Comparison of ENCODE assay signal across 8 cellular contexts in the genomic region with DNA sequence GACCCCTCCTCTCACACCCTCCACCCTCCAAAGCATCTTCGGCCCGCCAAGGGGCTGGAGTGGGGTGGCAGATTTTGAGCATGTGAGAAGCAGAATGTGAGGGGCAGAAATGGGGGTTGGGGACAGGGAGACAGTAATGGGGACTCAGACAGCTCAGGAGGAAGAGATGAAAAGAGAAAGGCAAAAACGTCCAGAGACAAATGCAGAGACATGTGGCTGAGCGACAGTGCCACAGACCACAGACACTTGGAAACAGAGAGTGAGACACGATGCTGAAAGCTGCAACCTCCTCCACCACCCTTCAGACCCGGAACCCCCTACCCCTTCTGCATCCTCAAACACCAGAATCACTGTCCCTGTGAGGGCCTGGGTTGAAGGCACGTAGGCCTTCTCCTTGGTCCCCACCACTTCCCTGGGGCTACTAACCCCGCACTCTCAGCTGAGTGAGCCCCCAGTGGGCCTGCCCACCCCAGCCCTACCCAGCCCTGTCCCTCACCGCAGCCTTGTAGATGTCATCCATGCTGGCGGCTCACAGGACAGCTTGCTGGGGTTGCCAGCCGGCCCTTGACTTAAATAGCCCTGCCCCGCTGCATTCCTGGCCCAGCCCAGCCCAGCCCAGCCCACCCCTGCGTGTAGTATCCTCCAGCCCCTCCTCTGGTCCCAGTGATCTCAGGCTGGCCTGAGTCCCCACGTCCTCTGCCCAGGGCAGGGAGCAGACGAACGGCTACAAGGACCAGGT. TPM values are rescaled to one million over a fixed set of nuclear protein-coding genes. Genes with fewer than 3 reads are reported as not detected.
A peak's percentile ranks its signal among the peaks of the same experiment; 100 is the strongest.
DNase-seq lines count a peak whose midpoint lies in the region; ATAC-seq and TF ChIP-seq lines count a peak whose summit lies in the region.

Gene TNNC1, minus strand, starts transcription at position 546 of the 739 bp plus-strand sequence. Its CDS starts 26 bp downstream, at position 520.

- H3K27ac ChIP-seq in IMR-90 (ENCODE audit: insufficient read depth, low read length) (no peak within 1 kb of the TSS), adrenal gland (peak within 1 kb of the TSS in 4 of 5 donors; percentile 63 to 91 (median 78)), stomach smooth muscle (ENCODE audit: low read length) (peak within 1 kb of the TSS; percentile 85)

- 69% methylated on average over 5 of the region's 16 CpGs; no CpG with 5 or more reads in 1 of the 2 experiments for WGBS in IMR-90 (ENCODE audit: extremely low coverage in 2 of 2, insufficient read length in 1 of 2), 2 experiments
- 68 to 78% (median 75%) methylated on average over 13 to 16 of the region's 16 CpGs for WGBS in adrenal gland, 4 donors

- CTCF ChIA-PET in IMR-90 (lab: Yijun Ruan, JAX) = interaction anchor here (0.8 kb wide), 1 partner anchor 26 kb away, joined by 3 read pairs; no protein-coding TSS in a partner anchor

- peak within 1 kb of the TSS; percentile 88; the same call in 2 of the 3 replicates for H2BK15ac ChIP-seq in IMR-90 (ENCODE audit: low read depth, low read length)

- peak within 1 kb of the TSS; percentile 92 for H2BK120ac ChIP-seq in IMR-90 (ENCODE audit: low read depth, low read length)

- H3K14ac ChIP-seq in IMR-90 (replicated peaks; ENCODE audit: low read depth, low read length) = peak within 1 kb of the TSS; percentile 95

- no peak for TF ChIP-seq CTCF in IMR-90 (conservative IDR thresholded peaks at IDR 0.05; ENCODE audit: low read depth, low read length)
- no peak for TF ChIP-seq CTCF in adrenal gland (IDR thresholded peaks at IDR 0.05)

- H4K5ac ChIP-seq in IMR-90 (ENCODE audit: low read depth, low read length) = peak within 1 kb of the TSS; percentile 76

- H3K79me1 ChIP-seq in IMR-90 (ENCODE audit: low read depth in 1 of 2, low read length in 2 of 2) = peaks cover 23 to 33% of the 10 kb centered on the region in 2 experiments

- no peak for TF ChIP-seq RAD21 in IMR-90 (IDR thresholded peaks at IDR 0.05; ENCODE audit: low read length)

- H3K4me2 ChIP-seq in IMR-90 (ENCODE audit: low read depth, low read length) = no peak within 1 kb of the TSS

- H4K8ac ChIP-seq in IMR-90 (ENCODE audit: low read depth in 2 of 2, low read length in 2 of 2) = peak within 1 kb of the TSS; percentile 100

- peak within 1 kb of the TSS; percentile 87; the same call in 1 of the 2 replicates for H3K23ac ChIP-seq in IMR-90 (ENCODE audit: low read depth, low read length)

- intact Hi-C loops in IMR-90 (cut with micrococcal nuclease) (no loop called here), adrenal gland (cut with DNase I) (no loop called here)

- H3K9me1 ChIP-seq in IMR-90 (ENCODE audit: insufficient read depth, low read length) = peaks cover 20% of the 10 kb centered on the region

- H4K20me1 ChIP-seq in IMR-90 (ENCODE audit: insufficient read depth, low read length) = peaks cover 14% of the 10 kb centered on the region

- peak within 1 kb of the TSS; percentile 68 for H2BK5ac ChIP-seq in IMR-90 (ENCODE audit: low read depth, low read length, poor library complexity, severe bottlenecking)

- peak within 1 kb of the TSS; percentile 97 for H3K4ac ChIP-seq in IMR-90 (ENCODE audit: low read depth, low read length)

- H3K9me3 ChIP-seq in IMR-90 (ENCODE audit: control insufficient read depth, insufficient read depth, low read length) (no peaks in the 10 kb centered on the region), adrenal gland (replicated peaks in 1 of 3) (no peaks in the 10 kb centered on the region), stomach smooth muscle (ENCODE audit: control insufficient read depth in 2 of 2, low read length in 2 of 2) (no peaks in the 10 kb centered on the region)

- H2BK20ac ChIP-seq in IMR-90 (ENCODE audit: low read depth, low read length) = peak within 1 kb of the TSS; percentile 77

- H3K36me3 ChIP-seq in IMR-90 (ENCODE audit: control insufficient read depth, insufficient read depth, low read length) (peaks cover 10% of the 10 kb centered on the region), adrenal gland (replicated peaks in 1 of 2) (peaks cover 0 to 13% of the 10 kb centered on the region in 2 donors), stomach smooth muscle (ENCODE audit: control insufficient read depth in 2 of 2, insufficient read depth in 2 of 2, low read length in 2 of 2) (peaks cover 8 to 13% of the 10 kb centered on the region in 2 donors)

- no peak within 1 kb of the TSS for H3K9ac ChIP-seq in IMR-90 (ENCODE audit: low read depth, low read length)
- peak within 1 kb of the TSS; percentile 94 to 99 for H3K9ac ChIP-seq in stomach smooth muscle (ENCODE audit: low read length in 2 of 2)

- peak within 1 kb of the TSS; percentile 94 for H2AK9ac ChIP-seq in IMR-90 (replicated peaks; ENCODE audit: low read depth, low read length, poor library complexity)

- dilution Hi-C loops in IMR-90 (cut with HindIII; ENCODE audit: low sequenced_read_pairs, unreplicated experiment) = no loop called here

- H3K18ac ChIP-seq in IMR-90 (ENCODE audit: low read depth, low read length) = peak within 1 kb of the TSS; percentile 66

- in situ Hi-C loops in IMR-90 (cut with MboI; ENCODE audit: low sequenced_read_pairs) = no loop called here

- H2AFZ ChIP-seq in IMR-90 (replicated peaks; ENCODE audit: low read length, poor library complexity) = peak within 1 kb of the TSS; percentile 96

- peak within 1 kb of the TSS; percentile 99 for H2AK5ac ChIP-seq in IMR-90 (ENCODE audit: low read depth, low read length)

- TF ChIP-seq POLR2A in IMR-90 (IDR thresholded peaks at IDR 0.05; ENCODE audit: low read depth, low read length) (no peak), adrenal gland (IDR thresholded peaks at IDR 0.05) (no peak)

- H3K4me3 ChIP-seq in IMR-90 (ENCODE audit: insufficient read depth, low read depth, low read length) = no peak within 1 kb of the TSS
- H3K4me3 ChIP-seq in adrenal gland = peak within 1 kb of the TSS in 1 of 4 donors; percentile 89
- peak within 1 kb of the TSS; percentile 92 to 95 for H3K4me3 ChIP-seq in stomach smooth muscle (ENCODE audit: low read length in 2 of 2)

- POLR2A ChIA-PET in IMR-90 (lab: Charles Lee; ENCODE audit: unreplicated experiment) = no interaction called here

- ATAC-seq in IMR-90 (ENCODE audit: low read depth) (no peak), GM21619 (IDR thresholded peaks at IDR 0.05; ENCODE audit: unreplicated experiment) (no peak), HG02763 (IDR thresholded peaks at IDR 0.05; ENCODE audit: unreplicated experiment) (no peak), GM18519 (IDR thresholded peaks at IDR 0.05; ENCODE audit: low FRiP score, unreplicated experiment) (no peak)

- 0 out of 2 replicates have a peak within 1 kb of the TSS, but pooled peaks have one; percentile 80 for H3K56ac ChIP-seq in IMR-90 (ENCODE audit: extremely low read depth, insufficient read depth, low read length)

- peak within 1 kb of the TSS; percentile 93 for H4K91ac ChIP-seq in IMR-90 (ENCODE audit: insufficient read depth, low read depth, low read length)

- no peak for DNase-seq in IMR-90
- no peak for DNase-seq in adrenal gland
- DNase-seq in islet precursor cell = peak; percentile 94
- DNase-seq in NCI-H2227 treated with DMSO at 0.1 percent for 48 hours (lab: John Stamatoyannopoulos, UW) = no peak

- H3K27me3 ChIP-seq in IMR-90 (ENCODE audit: control insufficient read depth, insufficient read depth, low read length) = no peaks in the 10 kb centered on the region
- H3K27me3 ChIP-seq in adrenal gland = no peaks in the 10 kb centered on the region
- no peaks in the 10 kb centered on the region for H3K27me3 ChIP-seq in stomach smooth muscle (ENCODE audit: control insufficient read depth in 1 of 2, insufficient read depth in 2 of 2, low read length in 2 of 2)

- BruUV-seq in IMR-90 (replicated peaks; lab: Mats Ljungman, UMichigan) = no TSS peak

- H3K4me1 ChIP-seq in IMR-90 (ENCODE audit: control insufficient read depth, insufficient read depth, low read length) = peaks cover 15% of the 10 kb centered on the region
- H3K4me1 ChIP-seq in adrenal gland (replicated peaks in 1 of 2) = peaks cover 5 to 31% of the 10 kb centered on the region in 2 donors
- H3K4me1 ChIP-seq in stomach smooth muscle (ENCODE audit: control insufficient read depth, insufficient read depth, low read length) = peaks cover 29% of the 10 kb centered on the region

TF ChIP-seq in IMR-90, 13 proteins besides CTCF, POLR2A, EP300 and RAD21 (continues in another document):
- TF ChIP-seq ELK1 (IDR thresholded peaks at IDR 0.05; ENCODE audit: borderline replicate concordance, low read depth, low read length) (no peak), RFX5 (IDR thresholded peaks at IDR 0.05; ENCODE audit: low read depth, low read length) (no peak), BHLHE40 (IDR thresholded peaks at IDR 0.05; ENCODE audit: low read depth, low read length) (no peak), FOS (IDR thresholded peaks at IDR 0.05; ENCODE audit: low read depth, low read length) (no peak), MXI1 (IDR thresholded peaks at IDR 0.05; ENCODE audit: borderline replicate concordance, low read depth, low read length) (no peak), MAFK (IDR thresholded peaks at IDR 0.05; ENCODE audit: low read depth, low read length) (no peak), SMC3 (IDR thresholded peaks at IDR 0.05; ENCODE audit: low read depth, low read length) (no peak), CEBPB (IDR thresholded peaks at IDR 0.05; ENCODE audit: low read depth, low read length) (no peak), MAZ (IDR thresholded peaks at IDR 0.05; ENCODE audit: borderline replicate concordance, low read depth, low read length) (no peak)
- TF ChIP-seq, protein P1, sequence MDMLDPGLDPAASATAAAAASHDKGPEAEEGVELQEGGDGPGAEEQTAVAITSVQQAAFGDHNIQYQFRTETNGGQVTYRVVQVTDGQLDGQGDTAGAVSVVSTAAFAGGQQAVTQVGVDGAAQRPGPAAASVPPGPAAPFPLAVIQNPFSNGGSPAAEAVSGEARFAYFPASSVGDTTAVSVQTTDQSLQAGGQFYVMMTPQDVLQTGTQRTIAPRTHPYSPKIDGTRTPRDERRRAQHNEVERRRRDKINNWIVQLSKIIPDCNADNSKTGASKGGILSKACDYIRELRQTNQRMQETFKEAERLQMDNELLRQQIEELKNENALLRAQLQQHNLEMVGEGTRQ (IDR thresholded peaks at IDR 0.05; ENCODE audit: low read depth, low read length) = no peak

RNA-seq across cellular contexts. Expression of gene TNNC1, which starts in this region (rescaled TPM):
- total RNA-seq in IMR-90 (2012; rRNA removed) (1.1 and 1.3 TPM in 2 replicates), adrenal gland (10 to 100 TPM in 3 of 8 donors, 1 to 10 TPM in 5; 1.1 to 42.0 (median 6.3) TPM)
- polyA plus RNA-seq in IMR-90 (2012; rRNA removed) (4.0 and 4.6 TPM in 2 replicates), adrenal gland (10 to 100 TPM in 2 of 3 donors, 1 to 10 TPM in 1; 4.2 to 32.7 (median 26.7) TPM)
- polyA plus RNA-seq in IMR-90 (2012; cell fraction: cytosol; rRNA removed) = 1.8 and 2.3 TPM in 2 replicates
- polyA plus RNA-seq in IMR-90 (2012; cell fraction: nucleus; rRNA removed; ENCODE audit: low replicate concordance) = 3.4 and 6.2 TPM in 2 replicates
